1 cellular context compared by ENCODE assay signal in the genomic region with DNA sequence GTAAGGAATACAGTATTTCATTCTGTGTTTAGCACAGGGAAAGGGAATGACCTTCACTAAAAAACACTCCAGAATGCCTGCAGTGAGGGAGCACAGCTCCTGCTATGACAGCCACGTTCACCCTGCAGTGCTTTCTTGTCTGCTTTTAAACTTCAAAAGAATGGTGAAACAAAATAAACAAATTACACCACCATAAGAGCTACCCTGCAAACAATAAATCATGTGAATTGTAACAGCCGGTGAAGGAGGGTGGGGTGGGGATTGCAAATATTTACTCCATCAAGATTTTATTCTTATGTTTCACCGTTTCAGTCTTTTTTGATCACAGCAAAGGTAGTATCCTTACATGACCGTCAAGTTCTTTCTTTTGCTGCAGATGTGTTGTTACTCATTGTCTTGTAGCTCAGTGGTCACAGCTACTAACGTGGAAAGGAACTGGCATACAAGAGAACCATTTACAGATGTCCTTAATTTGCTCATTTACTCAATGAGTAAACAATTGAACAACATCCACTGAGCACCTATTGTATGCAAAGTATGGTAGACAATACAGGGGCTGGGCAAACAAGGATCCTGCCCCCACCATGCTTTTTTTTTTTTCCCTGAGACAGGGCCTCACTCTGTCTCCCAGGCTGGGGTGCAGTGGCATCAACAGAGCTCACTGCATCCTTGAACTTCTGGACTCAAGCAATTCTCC.
TF ChIP-seq lines count a peak whose summit lies in the region.

No MANE protein-coding gene starts in this region.

TF ChIP-seq in HepG2, 621 proteins besides CTCF, POLR2A, EP300 and RAD21 (continued from another document and continues in another):
- TF ChIP-seq TEAD3 (CRISPR knock-in tag; optimal IDR thresholded peaks at IDR 0.05; ENCODE audit: borderline replicate concordance) = peak; percentile 25
- TF ChIP-seq, protein P1, sequence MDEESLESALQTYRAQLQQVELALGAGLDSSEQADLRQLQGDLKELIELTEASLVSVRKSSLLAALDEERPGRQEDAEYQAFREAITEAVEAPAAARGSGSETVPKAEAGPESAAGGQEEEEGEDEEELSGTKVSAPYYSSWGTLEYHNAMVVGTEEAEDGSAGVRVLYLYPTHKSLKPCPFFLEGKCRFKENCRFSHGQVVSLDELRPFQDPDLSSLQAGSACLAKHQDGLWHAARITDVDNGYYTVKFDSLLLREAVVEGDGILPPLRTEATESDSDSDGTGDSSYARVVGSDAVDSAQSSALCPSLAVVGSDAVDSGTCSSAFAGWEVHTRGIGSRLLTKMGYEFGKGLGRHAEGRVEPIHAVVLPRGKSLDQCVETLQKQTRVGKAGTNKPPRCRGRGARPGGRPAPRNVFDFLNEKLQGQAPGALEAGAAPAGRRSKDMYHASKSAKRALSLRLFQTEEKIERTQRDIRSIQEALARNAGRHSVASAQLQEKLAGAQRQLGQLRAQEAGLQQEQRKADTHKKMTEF (CRISPR knock-in tag; IDR thresholded peaks at IDR 0.05) = peak; percentile 85
- TF ChIP-seq ZBTB38 (CRISPR knock-in tag; IDR thresholded peaks at IDR 0.05) = no peak
- no peak for TF ChIP-seq HNRNPH1 (optimal IDR thresholded peaks at IDR 0.05; ENCODE audit: low read depth, low read length)
- TF ChIP-seq, protein P2, sequence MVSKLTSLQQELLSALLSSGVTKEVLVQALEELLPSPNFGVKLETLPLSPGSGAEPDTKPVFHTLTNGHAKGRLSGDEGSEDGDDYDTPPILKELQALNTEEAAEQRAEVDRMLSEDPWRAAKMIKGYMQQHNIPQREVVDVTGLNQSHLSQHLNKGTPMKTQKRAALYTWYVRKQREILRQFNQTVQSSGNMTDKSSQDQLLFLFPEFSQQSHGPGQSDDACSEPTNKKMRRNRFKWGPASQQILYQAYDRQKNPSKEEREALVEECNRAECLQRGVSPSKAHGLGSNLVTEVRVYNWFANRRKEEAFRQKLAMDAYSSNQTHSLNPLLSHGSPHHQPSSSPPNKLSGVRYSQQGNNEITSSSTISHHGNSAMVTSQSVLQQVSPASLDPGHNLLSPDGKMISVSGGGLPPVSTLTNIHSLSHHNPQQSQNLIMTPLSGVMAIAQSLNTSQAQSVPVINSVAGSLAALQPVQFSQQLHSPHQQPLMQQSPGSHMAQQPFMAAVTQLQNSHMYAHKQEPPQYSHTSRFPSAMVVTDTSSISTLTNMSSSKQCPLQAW (CRISPR knock-in tag; IDR thresholded peaks at IDR 0.05) = peak; percentile 20; the same call in 1 of the 2 replicates
- TF ChIP-seq, protein P3, sequence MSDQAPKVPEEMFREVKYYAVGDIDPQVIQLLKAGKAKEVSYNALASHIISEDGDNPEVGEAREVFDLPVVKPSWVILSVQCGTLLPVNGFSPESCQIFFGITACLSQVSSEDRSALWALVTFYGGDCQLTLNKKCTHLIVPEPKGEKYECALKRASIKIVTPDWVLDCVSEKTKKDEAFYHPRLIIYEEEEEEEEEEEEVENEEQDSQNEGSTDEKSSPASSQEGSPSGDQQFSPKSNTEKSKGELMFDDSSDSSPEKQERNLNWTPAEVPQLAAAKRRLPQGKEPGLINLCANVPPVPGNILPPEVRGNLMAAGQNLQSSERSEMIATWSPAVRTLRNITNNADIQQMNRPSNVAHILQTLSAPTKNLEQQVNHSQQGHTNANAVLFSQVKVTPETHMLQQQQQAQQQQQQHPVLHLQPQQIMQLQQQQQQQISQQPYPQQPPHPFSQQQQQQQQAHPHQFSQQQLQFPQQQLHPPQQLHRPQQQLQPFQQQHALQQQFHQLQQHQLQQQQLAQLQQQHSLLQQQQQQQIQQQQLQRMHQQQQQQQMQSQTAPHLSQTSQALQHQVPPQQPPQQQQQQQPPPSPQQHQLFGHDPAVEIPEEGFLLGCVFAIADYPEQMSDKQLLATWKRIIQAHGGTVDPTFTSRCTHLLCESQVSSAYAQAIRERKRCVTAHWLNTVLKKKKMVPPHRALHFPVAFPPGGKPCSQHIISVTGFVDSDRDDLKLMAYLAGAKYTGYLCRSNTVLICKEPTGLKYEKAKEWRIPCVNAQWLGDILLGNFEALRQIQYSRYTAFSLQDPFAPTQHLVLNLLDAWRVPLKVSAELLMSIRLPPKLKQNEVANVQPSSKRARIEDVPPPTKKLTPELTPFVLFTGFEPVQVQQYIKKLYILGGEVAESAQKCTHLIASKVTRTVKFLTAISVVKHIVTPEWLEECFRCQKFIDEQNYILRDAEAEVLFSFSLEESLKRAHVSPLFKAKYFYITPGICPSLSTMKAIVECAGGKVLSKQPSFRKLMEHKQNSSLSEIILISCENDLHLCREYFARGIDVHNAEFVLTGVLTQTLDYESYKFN (CRISPR knock-in tag; conservative IDR thresholded peaks at IDR 0.05) = peak; percentile 84
- TF ChIP-seq, protein P4, sequence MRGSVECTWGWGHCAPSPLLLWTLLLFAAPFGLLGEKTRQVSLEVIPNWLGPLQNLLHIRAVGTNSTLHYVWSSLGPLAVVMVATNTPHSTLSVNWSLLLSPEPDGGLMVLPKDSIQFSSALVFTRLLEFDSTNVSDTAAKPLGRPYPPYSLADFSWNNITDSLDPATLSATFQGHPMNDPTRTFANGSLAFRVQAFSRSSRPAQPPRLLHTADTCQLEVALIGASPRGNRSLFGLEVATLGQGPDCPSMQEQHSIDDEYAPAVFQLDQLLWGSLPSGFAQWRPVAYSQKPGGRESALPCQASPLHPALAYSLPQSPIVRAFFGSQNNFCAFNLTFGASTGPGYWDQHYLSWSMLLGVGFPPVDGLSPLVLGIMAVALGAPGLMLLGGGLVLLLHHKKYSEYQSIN (CRISPR knock-in tag; IDR thresholded peaks at IDR 0.05; ENCODE audit: borderline replicate concordance) = no peak
- TF ChIP-seq, protein P5, sequence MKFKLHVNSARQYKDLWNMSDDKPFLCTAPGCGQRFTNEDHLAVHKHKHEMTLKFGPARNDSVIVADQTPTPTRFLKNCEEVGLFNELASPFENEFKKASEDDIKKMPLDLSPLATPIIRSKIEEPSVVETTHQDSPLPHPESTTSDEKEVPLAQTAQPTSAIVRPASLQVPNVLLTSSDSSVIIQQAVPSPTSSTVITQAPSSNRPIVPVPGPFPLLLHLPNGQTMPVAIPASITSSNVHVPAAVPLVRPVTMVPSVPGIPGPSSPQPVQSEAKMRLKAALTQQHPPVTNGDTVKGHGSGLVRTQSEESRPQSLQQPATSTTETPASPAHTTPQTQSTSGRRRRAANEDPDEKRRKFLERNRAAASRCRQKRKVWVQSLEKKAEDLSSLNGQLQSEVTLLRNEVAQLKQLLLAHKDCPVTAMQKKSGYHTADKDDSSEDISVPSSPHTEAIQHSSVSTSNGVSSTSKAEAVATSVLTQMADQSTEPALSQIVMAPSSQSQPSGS (CRISPR knock-in tag; IDR thresholded peaks at IDR 0.05) = peak; percentile 80; the same call in 1 of the 2 replicates
- TF ChIP-seq, protein P6, sequence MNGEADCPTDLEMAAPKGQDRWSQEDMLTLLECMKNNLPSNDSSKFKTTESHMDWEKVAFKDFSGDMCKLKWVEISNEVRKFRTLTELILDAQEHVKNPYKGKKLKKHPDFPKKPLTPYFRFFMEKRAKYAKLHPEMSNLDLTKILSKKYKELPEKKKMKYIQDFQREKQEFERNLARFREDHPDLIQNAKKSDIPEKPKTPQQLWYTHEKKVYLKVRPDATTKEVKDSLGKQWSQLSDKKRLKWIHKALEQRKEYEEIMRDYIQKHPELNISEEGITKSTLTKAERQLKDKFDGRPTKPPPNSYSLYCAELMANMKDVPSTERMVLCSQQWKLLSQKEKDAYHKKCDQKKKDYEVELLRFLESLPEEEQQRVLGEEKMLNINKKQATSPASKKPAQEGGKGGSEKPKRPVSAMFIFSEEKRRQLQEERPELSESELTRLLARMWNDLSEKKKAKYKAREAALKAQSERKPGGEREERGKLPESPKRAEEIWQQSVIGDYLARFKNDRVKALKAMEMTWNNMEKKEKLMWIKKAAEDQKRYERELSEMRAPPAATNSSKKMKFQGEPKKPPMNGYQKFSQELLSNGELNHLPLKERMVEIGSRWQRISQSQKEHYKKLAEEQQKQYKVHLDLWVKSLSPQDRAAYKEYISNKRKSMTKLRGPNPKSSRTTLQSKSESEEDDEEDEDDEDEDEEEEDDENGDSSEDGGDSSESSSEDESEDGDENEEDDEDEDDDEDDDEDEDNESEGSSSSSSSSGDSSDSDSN (CRISPR knock-in tag; IDR thresholded peaks at IDR 0.05) = 0 out of 2 replicates have a peak, but pooled peaks have one; percentile 20
- peak; percentile 83; the same call in 1 of the 2 replicates for TF ChIP-seq GATA4 (IDR thresholded peaks at IDR 0.05; ENCODE audit: borderline replicate concordance, low read depth)
- TF ChIP-seq SKI (IDR thresholded peaks at IDR 0.05; ENCODE audit: partially characterized antibody) = peak; percentile 72
- peak; percentile 69 for TF ChIP-seq HDAC1 (CRISPR knock-in tag; IDR thresholded peaks at IDR 0.05)
- TF ChIP-seq JUNB (CRISPR knock-in tag; IDR thresholded peaks at IDR 0.05; ENCODE audit: borderline replicate concordance) = peak; percentile 21; the same call in 1 of the 2 replicates
- 0 out of 2 replicates have a peak, but pooled peaks have one; percentile 34 for TF ChIP-seq CCDC6 (CRISPR knock-in tag; IDR thresholded peaks at IDR 0.05)
- TF ChIP-seq TCF7 (IDR thresholded peaks at IDR 0.05; ENCODE audit: low read depth) = peak; percentile 97
- TF ChIP-seq, protein P7, sequence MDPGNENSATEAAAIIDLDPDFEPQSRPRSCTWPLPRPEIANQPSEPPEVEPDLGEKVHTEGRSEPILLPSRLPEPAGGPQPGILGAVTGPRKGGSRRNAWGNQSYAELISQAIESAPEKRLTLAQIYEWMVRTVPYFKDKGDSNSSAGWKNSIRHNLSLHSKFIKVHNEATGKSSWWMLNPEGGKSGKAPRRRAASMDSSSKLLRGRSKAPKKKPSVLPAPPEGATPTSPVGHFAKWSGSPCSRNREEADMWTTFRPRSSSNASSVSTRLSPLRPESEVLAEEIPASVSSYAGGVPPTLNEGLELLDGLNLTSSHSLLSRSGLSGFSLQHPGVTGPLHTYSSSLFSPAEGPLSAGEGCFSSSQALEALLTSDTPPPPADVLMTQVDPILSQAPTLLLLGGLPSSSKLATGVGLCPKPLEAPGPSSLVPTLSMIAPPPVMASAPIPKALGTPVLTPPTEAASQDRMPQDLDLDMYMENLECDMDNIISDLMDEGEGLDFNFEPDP (CRISPR knock-in tag; conservative IDR thresholded peaks at IDR 0.05) = 0 out of 2 replicates have a peak, but pooled peaks have one; percentile 65
- TF ChIP-seq, protein P8, sequence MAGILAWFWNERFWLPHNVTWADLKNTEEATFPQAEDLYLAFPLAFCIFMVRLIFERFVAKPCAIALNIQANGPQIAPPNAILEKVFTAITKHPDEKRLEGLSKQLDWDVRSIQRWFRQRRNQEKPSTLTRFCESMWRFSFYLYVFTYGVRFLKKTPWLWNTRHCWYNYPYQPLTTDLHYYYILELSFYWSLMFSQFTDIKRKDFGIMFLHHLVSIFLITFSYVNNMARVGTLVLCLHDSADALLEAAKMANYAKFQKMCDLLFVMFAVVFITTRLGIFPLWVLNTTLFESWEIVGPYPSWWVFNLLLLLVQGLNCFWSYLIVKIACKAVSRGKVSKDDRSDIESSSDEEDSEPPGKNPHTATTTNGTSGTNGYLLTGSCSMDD (CRISPR knock-in tag; IDR thresholded peaks at IDR 0.05) = no peak
- TF ChIP-seq SOX5 (CRISPR knock-in tag; IDR thresholded peaks at IDR 0.05; ENCODE audit: borderline replicate concordance) = peak; percentile 93
- TF ChIP-seq TCF7L2 (IDR thresholded peaks at IDR 0.05; ENCODE audit: low read depth, low read length) = peak; percentile 75
- no peak for TF ChIP-seq HCFC1 (IDR thresholded peaks at IDR 0.05; ENCODE audit: low read depth, low read length)
- no peak for TF ChIP-seq ZBTB42 (CRISPR knock-in tag; IDR thresholded peaks at IDR 0.05)
- no peak for TF ChIP-seq RBAK (CRISPR knock-in tag; IDR thresholded peaks at IDR 0.05)
- TF ChIP-seq MIER3 (CRISPR knock-in tag; IDR thresholded peaks at IDR 0.05; ENCODE audit: borderline replicate concordance) = peak; percentile 91
- no peak for TF ChIP-seq PTBP1 (IDR thresholded peaks at IDR 0.05; ENCODE audit: low read depth, low read length, poor library complexity, severe bottlenecking)
- TF ChIP-seq PHF21A (CRISPR knock-in tag; IDR thresholded peaks at IDR 0.05) = peak; percentile 55; the same call in 1 of the 2 replicates
- peak; percentile 65 for TF ChIP-seq ARNTL (CRISPR knock-in tag; IDR thresholded peaks at IDR 0.05)
- peak; percentile 27 for TF ChIP-seq ZKSCAN8 (CRISPR knock-in tag; IDR thresholded peaks at IDR 0.05; ENCODE audit: borderline replicate concordance)
- TF ChIP-seq, protein P9, sequence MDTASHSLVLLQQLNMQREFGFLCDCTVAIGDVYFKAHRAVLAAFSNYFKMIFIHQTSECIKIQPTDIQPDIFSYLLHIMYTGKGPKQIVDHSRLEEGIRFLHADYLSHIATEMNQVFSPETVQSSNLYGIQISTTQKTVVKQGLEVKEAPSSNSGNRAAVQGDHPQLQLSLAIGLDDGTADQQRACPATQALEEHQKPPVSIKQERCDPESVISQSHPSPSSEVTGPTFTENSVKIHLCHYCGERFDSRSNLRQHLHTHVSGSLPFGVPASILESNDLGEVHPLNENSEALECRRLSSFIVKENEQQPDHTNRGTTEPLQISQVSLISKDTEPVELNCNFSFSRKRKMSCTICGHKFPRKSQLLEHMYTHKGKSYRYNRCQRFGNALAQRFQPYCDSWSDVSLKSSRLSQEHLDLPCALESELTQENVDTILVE (CRISPR knock-in tag; IDR thresholded peaks at IDR 0.05) = 0 out of 2 replicates have a peak, but pooled peaks have one; percentile 31
- peak; percentile 61; the same call in 1 of the 3 replicates for TF ChIP-seq MXI1 (IDR thresholded peaks at IDR 0.05; ENCODE audit: borderline replicate concordance, low read depth, low read length)
- 0 out of 2 replicates have a peak, but pooled peaks have one; percentile 26 for TF ChIP-seq KDM6A (CRISPR knock-in tag; IDR thresholded peaks at IDR 0.05; ENCODE audit: low read depth)
- TF ChIP-seq, protein P10, sequence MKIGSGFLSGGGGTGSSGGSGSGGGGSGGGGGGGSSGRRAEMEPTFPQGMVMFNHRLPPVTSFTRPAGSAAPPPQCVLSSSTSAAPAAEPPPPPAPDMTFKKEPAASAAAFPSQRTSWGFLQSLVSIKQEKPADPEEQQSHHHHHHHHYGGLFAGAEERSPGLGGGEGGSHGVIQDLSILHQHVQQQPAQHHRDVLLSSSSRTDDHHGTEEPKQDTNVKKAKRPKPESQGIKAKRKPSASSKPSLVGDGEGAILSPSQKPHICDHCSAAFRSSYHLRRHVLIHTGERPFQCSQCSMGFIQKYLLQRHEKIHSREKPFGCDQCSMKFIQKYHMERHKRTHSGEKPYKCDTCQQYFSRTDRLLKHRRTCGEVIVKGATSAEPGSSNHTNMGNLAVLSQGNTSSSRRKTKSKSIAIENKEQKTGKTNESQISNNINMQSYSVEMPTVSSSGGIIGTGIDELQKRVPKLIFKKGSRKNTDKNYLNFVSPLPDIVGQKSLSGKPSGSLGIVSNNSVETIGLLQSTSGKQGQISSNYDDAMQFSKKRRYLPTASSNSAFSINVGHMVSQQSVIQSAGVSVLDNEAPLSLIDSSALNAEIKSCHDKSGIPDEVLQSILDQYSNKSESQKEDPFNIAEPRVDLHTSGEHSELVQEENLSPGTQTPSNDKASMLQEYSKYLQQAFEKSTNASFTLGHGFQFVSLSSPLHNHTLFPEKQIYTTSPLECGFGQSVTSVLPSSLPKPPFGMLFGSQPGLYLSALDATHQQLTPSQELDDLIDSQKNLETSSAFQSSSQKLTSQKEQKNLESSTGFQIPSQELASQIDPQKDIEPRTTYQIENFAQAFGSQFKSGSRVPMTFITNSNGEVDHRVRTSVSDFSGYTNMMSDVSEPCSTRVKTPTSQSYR (CRISPR knock-in tag; IDR thresholded peaks at IDR 0.05; ENCODE audit: borderline replicate concordance) = peak; percentile 30; the same call in 1 of the 2 replicates
- TF ChIP-seq PCBP2 (optimal IDR thresholded peaks at IDR 0.05; ENCODE audit: low read depth, low read length, poor library complexity, severe bottlenecking) = no peak
- TF ChIP-seq, protein P11, sequence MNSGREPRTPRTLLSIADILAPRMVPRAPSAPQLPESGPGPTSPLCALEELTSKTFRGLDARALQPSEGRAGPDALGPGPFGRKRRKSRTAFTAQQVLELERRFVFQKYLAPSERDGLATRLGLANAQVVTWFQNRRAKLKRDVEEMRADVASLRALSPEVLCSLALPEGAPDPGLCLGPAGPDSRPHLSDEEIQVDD (CRISPR knock-in tag; IDR thresholded peaks at IDR 0.05; ENCODE audit: borderline replicate concordance) = no peak
- 0 out of 2 replicates have a peak, but pooled peaks have one; percentile 14 for TF ChIP-seq PITX1 (CRISPR knock-in tag; IDR thresholded peaks at IDR 0.05)
